ENCODE assay signal across 24 cellular contexts in the genomic region with DNA sequence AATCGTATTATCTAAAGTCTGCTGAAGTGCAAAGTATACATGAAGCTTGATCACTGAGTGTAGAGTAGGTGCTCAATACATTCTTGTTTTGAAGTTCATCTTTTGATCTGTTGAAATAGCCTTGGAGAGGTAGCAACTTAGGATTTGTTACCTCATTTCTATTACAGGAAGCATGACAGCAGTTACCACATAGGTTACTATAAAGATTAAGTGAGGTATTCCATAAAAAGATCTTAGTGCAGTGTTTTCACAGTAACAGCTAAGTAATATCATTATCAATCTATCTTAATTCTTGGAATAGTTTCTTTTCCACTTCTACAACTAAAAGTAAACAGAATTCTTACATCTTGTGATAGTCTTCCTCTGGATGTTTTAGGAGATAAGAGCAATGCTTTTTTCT. TPM values are rescaled to one million over a fixed set of nuclear protein-coding genes. Genes with fewer than 3 reads are reported as not detected.
A peak's percentile ranks its signal among the peaks of the same experiment; 100 is the strongest.
DNase-seq lines count a peak whose midpoint lies in the region; TF ChIP-seq lines count a peak whose summit lies in the region.
"Had no signal": no experiment of that assay in that cellular context is flagged by ENCODE, and none has a peak within 500 bp of the region (broad histone marks: within the 10 kb centered on the region; RNA-seq: fewer than 3 reads in every experiment).

No MANE protein-coding gene starts in this region.

- no peak overlapping the region for H4K8ac ChIP-seq in mesenchymal stem cell (ENCODE audit: low read length)

- no peak overlapping the region for H3K4ac ChIP-seq in mesenchymal stem cell (ENCODE audit: low read depth in 1 of 2, low read length in 2 of 2)

- no peak overlapping the region for H3K23ac ChIP-seq in mesenchymal stem cell (ENCODE audit: low read length in 2 of 2)

- no peaks in the 10 kb centered on the region for H3K27me3 ChIP-seq in mesenchymal stem cell (ENCODE audit: control insufficient read depth in 1 of 2, insufficient read depth in 1 of 2, low read length in 2 of 2)
- H3K27me3 ChIP-seq: Peyer's patch had no signal

- no peak overlapping the region for H3K18ac ChIP-seq in mesenchymal stem cell (ENCODE audit: low read depth in 1 of 2, low read length in 2 of 2)

- DNase-seq in Caki2 (ENCODE audit: low read depth) (peak; percentile 49), HFFc6 (peak; percentile 6), chondrocyte (ENCODE audit: low spot score) (no peak), mesenchymal stem cell (peak; percentile 39), NCI-H2196 (lab: John Stamatoyannopoulos, UW; ENCODE audit: unreplicated experiment) (no peak), endothelial cell (ENCODE audit: low spot score) (no peak), NCI-H1436 (lab: John Stamatoyannopoulos, UW) (no peak)
- no peak for DNase-seq in activated CD8-positive, alpha-beta memory T cell treated with anti-CD3 and anti-CD28 coated beads for 24 hours
- DNase-seq: DMS53; EL; GF-D8; GM23248; H9; Karpas-422; NCI-H1048; NCI-H1417 treated with DMSO at 0.1 percent for 48 hours; NCI-H187 treated with DMSO at 0.1 percent for 48 hours; NCI-H2227 treated with DMSO at 0.1 percent for 48 hours; NCI-H510A treated with DMSO at 0.1 percent for 48 hours; NCI-H748 treated with DMSO at 0.1 percent for 48 hours; NK-92 treated with Interleukin-12 subunit alpha and Interleukin-12 subunit beta, amount 100 ng/mL, for 24 hours; Peyer's patch; SW 1271 had no signal

- H3K9me3 ChIP-seq in mesenchymal stem cell (ENCODE audit: control insufficient read depth, low read length) = no peaks in the 10 kb centered on the region
- H3K9me3 ChIP-seq: Peyer's patch had no signal

- no peak overlapping the region for H2BK5ac ChIP-seq in mesenchymal stem cell (ENCODE audit: low read depth, low read length, poor library complexity, severe bottlenecking)

- no peak overlapping the region for H3K14ac ChIP-seq in mesenchymal stem cell (ENCODE audit: low read length in 2 of 2)

- no peak overlapping the region for H3K4me3 ChIP-seq in mesenchymal stem cell (ENCODE audit: insufficient read depth in 1 of 2, low read depth in 1 of 2, low read length in 2 of 2)
- H3K4me3 ChIP-seq: GM23248, Peyer's patch had no signal

- peaks cover 6 to 27% of the 10 kb centered on the region in 2 experiments for H3K36me3 ChIP-seq in mesenchymal stem cell (ENCODE audit: control insufficient read depth in 1 of 2, insufficient read depth in 2 of 2, low read depth in 1 of 2, low read length in 2 of 2)
- H3K36me3 ChIP-seq: Peyer's patch had no signal

- in situ Hi-C loops in Caki2 (cut with HindIII; ENCODE audit: low pct_unique_long_range_greater_than_20kb, low sequenced_read_pairs) = no loop called here

- H3K36me3 Mint-ChIP-seq in HFFc6 (ENCODE audit: low read depth) (no peaks in the 10 kb centered on the region; the same call in 1 of the 2 replicates), chondrocyte (ENCODE audit: low read depth) (peaks cover 2% of the 10 kb centered on the region), endothelial cell (ENCODE audit: low read depth, unreplicated experiment) (peaks cover 3% of the 10 kb centered on the region)

- peaks cover 9% of the 10 kb centered on the region for H3K4me1 ChIP-seq in mesenchymal stem cell (ENCODE audit: control insufficient read depth, insufficient read depth, low read depth, low read length)
- H3K4me1 ChIP-seq: Peyer's patch had no signal

- no peak overlapping the region for H4K91ac ChIP-seq in mesenchymal stem cell (ENCODE audit: low read length)

- H3K4me1 Mint-ChIP-seq in HFFc6 (ENCODE audit: low read depth) (peaks cover 36% of the 10 kb centered on the region), chondrocyte (ENCODE audit: low read depth) (peaks cover 20% of the 10 kb centered on the region), endothelial cell (ENCODE audit: unreplicated experiment) (no peaks in the 10 kb centered on the region)

- H3K4me2 ChIP-seq in mesenchymal stem cell (ENCODE audit: low read length, poor library complexity, severe bottlenecking) = no peak overlapping the region

- H3K4me3 Mint-ChIP-seq in HFFc6 (no peak overlapping the region), chondrocyte (ENCODE audit: unreplicated experiment) (no peak overlapping the region), endothelial cell (ENCODE audit: unreplicated experiment) (no peak overlapping the region)
- H3K4me3 Mint-ChIP-seq: H9 had no signal

- H3K9ac ChIP-seq in mesenchymal stem cell (ENCODE audit: low read length) = no peak overlapping the region
- H3K9ac ChIP-seq: GM23248 had no signal

- no peak overlapping the region for H3K27ac ChIP-seq in mesenchymal stem cell (ENCODE audit: low read length, poor library complexity, severe bottlenecking)
- H3K27ac ChIP-seq: C4-2B, GM23248, Peyer's patch had no signal

- H3K27ac Mint-ChIP-seq in HFFc6 (no peak overlapping the region; the same call in 1 of the 2 replicates), chondrocyte (ENCODE audit: unreplicated experiment) (peak overlapping the region; percentile 22), endothelial cell (ENCODE audit: unreplicated experiment) (no peak overlapping the region)

- no peak overlapping the region for H2AFZ ChIP-seq in mesenchymal stem cell (ENCODE audit: low read depth, low read length)
- H2AFZ ChIP-seq: GM23248 had no signal

- H2BK12ac ChIP-seq in mesenchymal stem cell (ENCODE audit: low read length in 2 of 2) = no peak overlapping the region

- TF ChIP-seq CTCF in HFFc6 (IDR thresholded peaks at IDR 0.05) (no peak), chondrocyte (IDR thresholded peaks at IDR 0.05) (no peak), endothelial cell (IDR thresholded peaks at IDR 0.05; ENCODE audit: unreplicated experiment) (no peak)

- H3K79me1 ChIP-seq in mesenchymal stem cell (replicated peaks; ENCODE audit: low read length, poor library complexity, severe bottlenecking) = peaks cover 9% of the 10 kb centered on the region

- 100% methylated on average over 1 of the region's 1 CpG for WGBS in mesenchymal stem cell

- H2AK5ac ChIP-seq in mesenchymal stem cell (ENCODE audit: low read length, severe bottlenecking) = no peak overlapping the region

- no peak overlapping the region for H2BK15ac ChIP-seq in mesenchymal stem cell (ENCODE audit: low read depth, poor library complexity, severe bottlenecking)

- H3K9me3 Mint-ChIP-seq in HFFc6 (no peaks in the 10 kb centered on the region), chondrocyte (ENCODE audit: low read depth) (no peaks in the 10 kb centered on the region), endothelial cell (ENCODE audit: unreplicated experiment) (no peaks in the 10 kb centered on the region)
- H3K9me3 Mint-ChIP-seq: H9 had no signal

- H3K27me3 Mint-ChIP-seq in HFFc6 (ENCODE audit: insufficient read depth) (no peaks in the 10 kb centered on the region), chondrocyte (ENCODE audit: low read depth) (no peaks in the 10 kb centered on the region), endothelial cell (ENCODE audit: unreplicated experiment) (peaks cover 1% of the 10 kb centered on the region)

- no peak overlapping the region for H2BK120ac ChIP-seq in mesenchymal stem cell (ENCODE audit: low read depth, low read length)

RNA-seq across cellular contexts. Expression of gene BTBD7, which starts 50.9 kb away (rescaled TPM):
- total RNA-seq in Caki2 (2014; rRNA removed; shearing (Covaris generic); ENCODE audit: low replicate concordance) = 11.2 and 12.9 TPM in 2 replicates
- total RNA-seq in HFFc6 (2021; fragmentation: NEBNext Ultra II Directional; extraction: Animal tissue kit (Norgen Biotek cat#: 25700)) = 10 to 100 TPM; 36.8 to 45.6 (median 40.0) TPM
- total RNA-seq in chondrocyte (43.5 to 57.9 TPM (median 44.4 TPM) in 3 replicates), endothelial cell (ENCODE audit: unreplicated experiment) (71.1 TPM)
- polyA plus RNA-seq in mesenchymal stem cell (2013, experiment 1 of 2) = 26.1 TPM
- polyA plus RNA-seq in mesenchymal stem cell (2013, experiment 2 of 2) = 22.8 TPM

Comparison
In these comparisons a context has a peak if more than half of its experiments do, and no peak if none do; other contexts are left out.
1. DNase-seq: peak in Caki2 (single experiment), HFFc6 (single experiment) and mesenchymal stem cell (single experiment); none in chondrocyte (single experiment), NCI-H2196 (single experiment), endothelial cell (single experiment), activated CD8-positive, alpha-beta memory T cell treated with anti-CD3 and anti-CD28 coated beads for 24 hours (single experiment) and NCI-H1436 (single experiment).